1 cellular context compared by ENCODE assay signal in the genomic region with DNA sequence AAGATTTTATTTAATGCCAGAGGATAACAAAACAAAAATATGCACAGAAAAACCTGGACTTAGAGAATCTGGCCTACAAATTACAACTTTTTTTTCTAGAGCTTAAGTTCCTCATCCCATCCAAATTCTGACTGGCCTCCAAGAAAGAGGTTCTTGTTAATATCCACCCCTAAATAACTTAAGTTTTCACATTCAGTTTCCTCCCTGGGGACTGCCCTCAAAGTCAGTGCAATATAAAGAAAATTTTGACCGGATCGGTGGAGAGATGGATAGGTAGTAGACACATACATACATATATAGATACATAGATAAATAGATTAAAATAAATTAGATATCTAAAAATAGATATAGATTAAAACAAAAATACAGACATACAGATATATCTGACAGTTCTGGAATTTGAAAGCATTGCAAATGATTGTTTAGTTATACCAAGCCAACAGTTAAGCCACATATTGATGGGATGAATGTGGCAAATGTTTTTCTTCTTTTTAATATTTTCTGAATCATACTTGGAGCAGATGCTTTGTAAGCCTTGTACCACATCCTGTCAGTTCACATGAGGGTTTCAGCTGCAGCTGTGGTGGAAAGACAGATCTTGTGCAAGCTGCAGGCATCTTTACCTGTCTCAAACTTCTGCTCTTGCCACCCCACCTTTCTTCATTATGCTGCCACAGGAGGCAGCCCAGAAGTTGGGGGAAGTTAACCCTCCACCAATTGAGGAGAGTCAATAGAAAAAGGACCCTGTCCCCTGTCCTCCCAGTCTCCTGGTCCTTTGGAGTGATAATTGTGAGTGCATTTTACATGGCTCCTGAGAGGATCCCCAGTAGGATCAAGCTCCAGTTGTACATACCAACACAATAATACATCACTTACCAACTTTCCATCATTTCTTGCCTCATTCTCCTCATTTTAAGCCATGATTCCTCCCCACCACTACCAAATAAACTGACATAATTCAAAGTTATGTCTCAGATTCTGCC.
TF ChIP-seq lines count a peak whose summit lies in the region.

No MANE protein-coding gene starts in this region.

TF ChIP-seq in K562, 482 proteins besides CTCF, POLR2A, EP300 and RAD21 (continued from another document):
- TF ChIP-seq NELFE (IDR thresholded peaks at IDR 0.05; ENCODE audit: insufficient read depth, insufficient read length) (no peak), FIP1L1 (IDR thresholded peaks at IDR 0.05; ENCODE audit: low read depth, low read length, poor library complexity, severe bottlenecking) (no peak), BCOR (IDR thresholded peaks at IDR 0.05) (no peak), ZSCAN29 (IDR thresholded peaks at IDR 0.05) (no peak), L3MBTL2 (IDR thresholded peaks at IDR 0.05) (no peak), PCBP2 (IDR thresholded peaks at IDR 0.05; ENCODE audit: low read depth, low read length, poor library complexity, severe bottlenecking) (no peak), ZNF668 (CRISPR knock-in tag; IDR thresholded peaks at IDR 0.05) (no peak), RBM14 (IDR thresholded peaks at IDR 0.05; ENCODE audit: borderline replicate concordance, insufficient read depth, low read depth, low read length) (no peak), ZFPM2 (CRISPR knock-in tag; IDR thresholded peaks at IDR 0.05) (no peak), RAD51 (IDR thresholded peaks at IDR 0.05; ENCODE audit: borderline replicate concordance, low read depth) (no peak), HEY1 (CRISPR knock-in tag; IDR thresholded peaks at IDR 0.05; ENCODE audit: borderline replicate concordance) (no peak)
- TF ChIP-seq, protein P1, sequence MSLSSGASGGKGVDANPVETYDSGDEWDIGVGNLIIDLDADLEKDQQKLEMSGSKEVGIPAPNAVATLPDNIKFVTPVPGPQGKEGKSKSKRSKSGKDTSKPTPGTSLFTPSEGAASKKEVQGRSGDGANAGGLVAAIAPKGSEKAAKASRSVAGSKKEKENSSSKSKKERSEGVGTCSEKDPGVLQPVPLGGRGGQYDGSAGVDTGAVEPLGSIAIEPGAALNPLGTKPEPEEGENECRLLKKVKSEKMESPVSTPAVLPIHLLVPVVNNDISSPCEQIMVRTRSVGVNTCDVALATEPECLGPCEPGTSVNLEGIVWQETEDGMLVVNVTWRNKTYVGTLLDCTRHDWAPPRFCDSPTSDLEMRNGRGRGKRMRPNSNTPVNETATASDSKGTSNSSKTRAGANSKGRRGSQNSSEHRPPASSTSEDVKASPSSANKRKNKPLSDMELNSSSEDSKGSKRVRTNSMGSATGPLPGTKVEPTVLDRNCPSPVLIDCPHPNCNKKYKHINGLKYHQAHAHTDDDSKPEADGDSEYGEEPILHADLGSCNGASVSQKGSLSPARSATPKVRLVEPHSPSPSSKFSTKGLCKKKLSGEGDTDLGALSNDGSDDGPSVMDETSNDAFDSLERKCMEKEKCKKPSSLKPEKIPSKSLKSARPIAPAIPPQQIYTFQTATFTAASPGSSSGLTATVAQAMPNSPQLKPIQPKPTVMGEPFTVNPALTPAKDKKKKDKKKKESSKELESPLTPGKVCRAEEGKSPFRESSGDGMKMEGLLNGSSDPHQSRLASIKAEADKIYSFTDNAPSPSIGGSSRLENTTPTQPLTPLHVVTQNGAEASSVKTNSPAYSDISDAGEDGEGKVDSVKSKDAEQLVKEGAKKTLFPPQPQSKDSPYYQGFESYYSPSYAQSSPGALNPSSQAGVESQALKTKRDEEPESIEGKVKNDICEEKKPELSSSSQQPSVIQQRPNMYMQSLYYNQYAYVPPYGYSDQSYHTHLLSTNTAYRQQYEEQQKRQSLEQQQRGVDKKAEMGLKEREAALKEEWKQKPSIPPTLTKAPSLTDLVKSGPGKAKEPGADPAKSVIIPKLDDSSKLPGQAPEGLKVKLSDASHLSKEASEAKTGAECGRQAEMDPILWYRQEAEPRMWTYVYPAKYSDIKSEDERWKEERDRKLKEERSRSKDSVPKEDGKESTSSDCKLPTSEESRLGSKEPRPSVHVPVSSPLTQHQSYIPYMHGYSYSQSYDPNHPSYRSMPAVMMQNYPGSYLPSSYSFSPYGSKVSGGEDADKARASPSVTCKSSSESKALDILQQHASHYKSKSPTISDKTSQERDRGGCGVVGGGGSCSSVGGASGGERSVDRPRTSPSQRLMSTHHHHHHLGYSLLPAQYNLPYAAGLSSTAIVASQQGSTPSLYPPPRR (CRISPR knock-in tag; IDR thresholded peaks at IDR 0.05; ENCODE audit: borderline replicate concordance), result no peak
